In genomic region chr17:79897243-79898063, GRCh38 we compare ENCODE assay signal across 29 cellular contexts. TPM values are rescaled to one million over a fixed set of nuclear protein-coding genes. Genes with fewer than 3 reads are reported as not detected.
A peak's percentile ranks its signal among the peaks of the same experiment; 100 is the strongest.
DNase-seq lines count a peak whose midpoint lies in the region; ATAC-seq and TF ChIP-seq lines count a peak whose summit lies in the region.
"Had no signal": no experiment of that assay in that cellular context is flagged by ENCODE, and none has a peak within 500 bp of the region (broad histone marks: within the 10 kb centered on the region; RNA-seq: fewer than 3 reads in every experiment).

No MANE protein-coding gene starts in this region.

- DNase-seq in NCI-H146 treated with DMSO at 0.1 percent for 48 hours (lab: John Stamatoyannopoulos, UW; ENCODE audit: unreplicated experiment) (peak; percentile 13), NCI-H146 (lab: John Stamatoyannopoulos, UW) (no peak), hepatocyte (ENCODE audit: low spot score) (no peak), progenitor cell of endocrine pancreas (ENCODE audit: low spot score, unreplicated experiment) (no peak), heart right ventricle (no peak), KG1 (lab: John Stamatoyannopoulos, UW) (no peak)
- DNase-seq: 8988T; activated CD4-positive, alpha-beta T cell treated with anti-CD3 and anti-CD28 coated beads for 4 hours; activated CD8-positive, alpha-beta T cell treated with anti-CD3 and anti-CD28 coated beads, Interleukin-2, amount 10 ng/mL, durations not matched to agents 7 days and 5 days; activated naive CD4-positive, alpha-beta T cell treated with anti-CD3 and anti-CD28 coated beads for 36 hours; central memory CD4-positive, alpha-beta T cell; cortex of kidney; effector memory CD4-positive, alpha-beta T cell; erythroblast; glutamatergic neuron; islet precursor cell; NCI-H1048; NCI-H187; NCI-H2227 treated with DMSO at 0.1 percent for 48 hours; NCI-H526; SHP77 treated with DMSO at 0.1 percent for 48 hours; stimulated activated naive CD4-positive, alpha-beta T cell treated with Interleukin-2 at 50 U/mL for 16 hours had no signal

- no peaks in the 10 kb centered on the region for H3K9me2 ChIP-seq in hepatocyte (replicated peaks; ENCODE audit: insufficient read depth)

- H3K27ac ChIP-seq in OCI-LY3 (ENCODE audit: low read length) (no peak overlapping the region), hepatocyte (peak overlapping the region; percentile 22), heart right ventricle (no peak overlapping the region)

- intact Hi-C loops in heart right ventricle (cut with DNase I): no loop called here

- peaks cover 13% of the 10 kb centered on the region; the same call in 1 of the 2 replicates for H3K27me3 ChIP-seq in OCI-LY3 (ENCODE audit: low read depth, low read length)
- H3K27me3 ChIP-seq in hepatocyte: no peaks in the 10 kb centered on the region
- H3K27me3 ChIP-seq in heart right ventricle: peaks cover 0 to 19% (median 12%) of the 10 kb centered on the region in 7 donors

- H3K27ac Mint-ChIP-seq in progenitor cell of endocrine pancreas: peak overlapping the region; percentile 41
- H3K27ac Mint-ChIP-seq: activated CD8-positive, alpha-beta T cell treated with anti-CD3 and anti-CD28 coated beads, Interleukin-2, amount 10 ng/mL, durations not matched to agents 7 days and 5 days; activated naive CD4-positive, alpha-beta T cell treated with anti-CD3 and anti-CD28 coated beads for 36 hours; CD14-positive monocyte; nephron; T-helper 2 cell treated with Interferon-gamma antibody and Interleukin-4, amounts not matched to agents 5 μg/mL and 100 μg/mL, for 36 hours had no signal

- no peak overlapping the region for H3K4me3 Mint-ChIP-seq in progenitor cell of endocrine pancreas (ENCODE audit: low read depth)
- H3K4me3 Mint-ChIP-seq: activated CD8-positive, alpha-beta T cell treated with anti-CD3 and anti-CD28 coated beads, Interleukin-2, amount 10 ng/mL, durations not matched to agents 7 days and 5 days; activated naive CD4-positive, alpha-beta T cell treated with anti-CD3 and anti-CD28 coated beads for 36 hours; nephron; T-helper 2 cell treated with Interferon-gamma antibody and Interleukin-4, amounts not matched to agents 5 μg/mL and 100 μg/mL, for 36 hours had no signal

- H3K27me3 Mint-ChIP-seq in progenitor cell of endocrine pancreas: peaks cover 24% of the 10 kb centered on the region

- H3K36me3 ChIP-seq in OCI-LY3 (replicated peaks; ENCODE audit: low read depth, low read length) (no peaks in the 10 kb centered on the region), hepatocyte (replicated peaks; ENCODE audit: insufficient read depth, low read depth) (no peaks in the 10 kb centered on the region), heart right ventricle (no peaks in the 10 kb centered on the region)

- H4K20me1 ChIP-seq in OCI-LY3 (ENCODE audit: insufficient read depth, low read length) (no peaks in the 10 kb centered on the region), hepatocyte (ENCODE audit: insufficient read depth, poor library complexity, severe bottlenecking) (no peaks in the 10 kb centered on the region)

- WGBS in hepatocyte (ENCODE audit: low lambda C conversion rate, missing lambda C conversion rate): 73% methylated on average over 12 of the region's 12 CpGs
- WGBS in heart right ventricle, 2 donors: 74 to 83% methylated on average over 12 of the region's 12 CpGs

- no peak for ATAC-seq in heart right ventricle
- no peak for ATAC-seq in GM18907 (IDR thresholded peaks at IDR 0.05; ENCODE audit: unreplicated experiment)
- ATAC-seq: activated CD8-positive, alpha-beta T cell treated with anti-CD3 and anti-CD28 coated beads, Interleukin-2, amount 10 ng/mL, durations not matched to agents 7 days and 5 days; Panc1 had no signal

- H3K4me1 Mint-ChIP-seq in progenitor cell of endocrine pancreas (ENCODE audit: low read depth): peaks cover 8% of the 10 kb centered on the region
- H3K4me1 Mint-ChIP-seq: CD14-positive monocyte, nephron had no signal

- H3K4me2 ChIP-seq in OCI-LY3 (ENCODE audit: low read length): peak overlapping the region; percentile 47
- no peak overlapping the region for H3K4me2 ChIP-seq in hepatocyte

- peaks cover 7% of the 10 kb centered on the region; the same call in 1 of the 2 replicates for H3K9me3 ChIP-seq in OCI-LY3 (ENCODE audit: insufficient read depth, low read length)
- H3K9me3 ChIP-seq in hepatocyte (ENCODE audit: low read depth): no peaks in the 10 kb centered on the region
- peaks cover 0 to 12% (median 7%) of the 10 kb centered on the region in 11 donors for H3K9me3 ChIP-seq in heart right ventricle

- H2AFZ ChIP-seq in OCI-LY3 (ENCODE audit: low read depth, low read length) (no peak overlapping the region), hepatocyte (no peak overlapping the region)

- TF ChIP-seq CTCF in OCI-LY3 (IDR thresholded peaks at IDR 0.05; ENCODE audit: low read depth, low read length) (peak; percentile 10; the same call in 1 of the 2 replicates), hepatocyte (IDR thresholded peaks at IDR 0.05; ENCODE audit: poor library complexity) (no peak), progenitor cell of endocrine pancreas (IDR thresholded peaks at IDR 0.05; ENCODE audit: unreplicated experiment) (no peak), heart right ventricle (IDR thresholded peaks at IDR 0.05) (no peak)

- peaks cover 6% of the 10 kb centered on the region for H3K9me3 Mint-ChIP-seq in progenitor cell of endocrine pancreas (ENCODE audit: low read depth)
- H3K9me3 Mint-ChIP-seq: activated naive CD4-positive, alpha-beta T cell treated with anti-CD3 and anti-CD28 coated beads for 36 hours; T-helper 2 cell treated with Interferon-gamma antibody and Interleukin-4, amounts not matched to agents 5 μg/mL and 100 μg/mL, for 36 hours had no signal

- H3K4me1 ChIP-seq in OCI-LY3 (ENCODE audit: low read length): peaks cover 16% of the 10 kb centered on the region
- peaks cover 5% of the 10 kb centered on the region for H3K4me1 ChIP-seq in hepatocyte (ENCODE audit: insufficient read depth)
- H3K4me1 ChIP-seq in heart right ventricle: no peaks in the 10 kb centered on the region
- H3K4me1 ChIP-seq: Caco-2 had no signal

- H3K9ac ChIP-seq in OCI-LY3 (ENCODE audit: low read length): no peak overlapping the region

- no peaks in the 10 kb centered on the region for H3K36me3 Mint-ChIP-seq in progenitor cell of endocrine pancreas (ENCODE audit: insufficient read depth)
- H3K36me3 Mint-ChIP-seq: CD14-positive monocyte had no signal

- H3K4me3 ChIP-seq in OCI-LY3 (ENCODE audit: low read length): peak overlapping the region; percentile 29; the same call in 1 of the 2 replicates
- no peak overlapping the region for H3K4me3 ChIP-seq in hepatocyte
- H3K4me3 ChIP-seq in heart right ventricle: no peak overlapping the region

- H3K79me2 ChIP-seq in OCI-LY3 (ENCODE audit: low read length): no peaks in the 10 kb centered on the region
- H3K79me2 ChIP-seq in hepatocyte: no peaks in the 10 kb centered on the region

RNA-seq across cellular contexts. Expression of gene CBX4, which starts 58.2 kb away (rescaled TPM):
- total RNA-seq in hepatocyte: 49.6 and 56.1 TPM in 2 replicates
- 74.3 and 86.7 TPM in 2 replicates for polyA plus RNA-seq in hepatocyte
- 22.8 and 24.2 TPM in 2 replicates for total RNA-seq in progenitor cell of endocrine pancreas
- 10 to 100 TPM; 21.6 to 38.2 (median 26.4) TPM for total RNA-seq in heart right ventricle
- polyA plus RNA-seq in heart right ventricle: 1 to 10 TPM; 9.4 to 9.8 TPM
